Comparison of ENCODE assay signal across 18 cellular contexts in genomic region chr2:186195726-186196125, GRCh38.
"Had no signal": no experiment of that assay in that cellular context is flagged by ENCODE, and none has a peak within 500 bp of the region (broad histone marks: within the 10 kb centered on the region; RNA-seq: fewer than 3 reads in every experiment).

No MANE protein-coding gene starts in this region.

- H3K9me3 Mint-ChIP-seq: dendritic cell treated with granulocyte-macrophage colony-stimulating factor and Interleukin-4, amounts not matched to agents 40 ng/mL and 50 ng/mL, for 4 days; effector memory CD8-positive, alpha-beta T cell; mesothelial cell of epicardium had no signal

- H3K27me3 Mint-ChIP-seq: dendritic cell treated with granulocyte-macrophage colony-stimulating factor and Interleukin-4, amounts not matched to agents 40 ng/mL and 50 ng/mL, for 4 days; effector memory CD8-positive, alpha-beta T cell; naive B cell had no signal

- H3K4me3 Mint-ChIP-seq: dendritic cell treated with granulocyte-macrophage colony-stimulating factor and Interleukin-4, amounts not matched to agents 40 ng/mL and 50 ng/mL, for 4 days; effector memory CD8-positive, alpha-beta T cell; mesothelial cell of epicardium; naive B cell had no signal

- H3K27ac ChIP-seq: colonic mucosa, esophagus muscularis mucosa, foreskin keratinocyte, gastroesophageal sphincter, heart left ventricle, hepatocyte, left lung, lower lobe of right lung had no signal

- H3K4me3 ChIP-seq: colonic mucosa, esophagus muscularis mucosa, gastroesophageal sphincter, heart left ventricle, hepatocyte, left lung, lower lobe of right lung, mucosa of descending colon had no signal

- H3K36me3 ChIP-seq: colonic mucosa, esophagus muscularis mucosa, gastroesophageal sphincter, heart left ventricle, left lung, lower lobe of right lung had no signal

- H3K27ac Mint-ChIP-seq: dendritic cell treated with granulocyte-macrophage colony-stimulating factor and Interleukin-4, amounts not matched to agents 40 ng/mL and 50 ng/mL, for 4 days; effector memory CD8-positive, alpha-beta T cell; mesothelial cell of epicardium had no signal

- H3K9me3 ChIP-seq: colonic mucosa, esophagus muscularis mucosa, gastroesophageal sphincter, heart left ventricle, left lung, lower lobe of right lung, mucosa of descending colon had no signal

- DNase-seq: colonic mucosa; cortex of kidney; effector CD8-positive, alpha-beta T cell; effector memory CD8-positive, alpha-beta T cell; foreskin keratinocyte; heart left ventricle; left cardiac atrium; left lung; left ventricle myocardium superior; lower lobe of right lung; mesenchymal stem cell; mucosa of descending colon; naive B cell had no signal

- H3K4me1 ChIP-seq: colonic mucosa, esophagus muscularis mucosa, foreskin keratinocyte, heart left ventricle, left lung, lower lobe of right lung had no signal

- H3K27me3 ChIP-seq: colonic mucosa, esophagus muscularis mucosa, foreskin keratinocyte, gastroesophageal sphincter, heart left ventricle, hepatocyte, left lung had no signal

- H3K36me3 Mint-ChIP-seq: mesothelial cell of epicardium had no signal

- ATAC-seq: effector memory CD8-positive, alpha-beta T cell; foreskin keratinocyte; gastroesophageal sphincter; heart left ventricle; left cardiac atrium; left lung; left ventricle myocardium superior; lower lobe of right lung; mucosa of descending colon had no signal
